In genomic region chr12:68340404-68341270, GRCh38 we compare ENCODE assay signal across 16 cellular contexts.
"Had no signal": no experiment of that assay in that cellular context is flagged by ENCODE, and none has a peak within 500 bp of the region (broad histone marks: within the 10 kb centered on the region; RNA-seq: fewer than 3 reads in every experiment).

No MANE protein-coding gene starts in this region.

- H3K27ac ChIP-seq: epithelial cell of prostate, lower lobe of right lung, neutrophil, spleen had no signal

- H3K4me3 ChIP-seq: lower lobe of right lung, spleen had no signal

- DNase-seq: activated CD4-positive, alpha-beta memory T cell treated with anti-CD3 and anti-CD28 coated beads for 36 hours; activated CD4-positive, CD25-positive, alpha-beta regulatory T cell treated with anti-CD3 and anti-CD28 coated beads, Interleukin-2, amount 50 U/mL, for 72 hours; activated gamma-delta T cell treated with Interleukin-2 at 50 U/mL for 16 hours; activated T-cell treated with anti-CD3 and anti-CD28 coated beads, Interleukin-2, amount 50 U/mL, for 4 hours; effector memory CD4-positive, alpha-beta T cell; left cardiac atrium; lower lobe of right lung; naive thymus-derived CD8-positive, alpha-beta T cell; posterior cingulate gyrus; right cardiac atrium; spleen; stimulated activated CD4-positive, alpha-beta T cell treated with anti-CD3 and anti-CD28 coated beads, Interleukin-1b, Interleukin-23, amount 100 ng/mL, for 48 hours; trophoblast cell had no signal

- ATAC-seq: activated T-cell treated with anti-CD3 and anti-CD28 coated beads, Interleukin-2, amount 50 U/mL, for 4 hours; lower lobe of right lung; naive thymus-derived CD8-positive, alpha-beta T cell; stimulated activated memory B cell treated with anti-CD40 and anti-IgM and Interleukin-4, amounts not matched to agents 10 μg/mL and 1 μg/mL and 100 μg/mL, for 72 hours had no signal

- H3K36me3 ChIP-seq: lower lobe of right lung, neutrophil, spleen had no signal

- H3K9me3 ChIP-seq: lower lobe of right lung, neutrophil, spleen had no signal

- H3K27me3 ChIP-seq: neutrophil, spleen had no signal

- H3K4me1 ChIP-seq: lower lobe of right lung had no signal
